26 cellular contexts compared by ENCODE assay signal in genomic region chr16:85216522-85217375, GRCh38.
A peak's percentile ranks its signal among the peaks of the same experiment; 100 is the strongest.
DNase-seq lines count a peak whose midpoint lies in the region; ATAC-seq and TF ChIP-seq lines count a peak whose summit lies in the region.
"Had no signal": no experiment of that assay in that cellular context is flagged by ENCODE, and none has a peak within 500 bp of the region (broad histone marks: within the 10 kb centered on the region; RNA-seq: fewer than 3 reads in every experiment).

No MANE protein-coding gene starts in this region.

- H3K27me3 ChIP-seq in right atrium auricular region = no peaks in the 10 kb centered on the region
- H3K27me3 ChIP-seq in endodermal cell (ENCODE audit: control insufficient read depth, insufficient read depth, low read length, poor library complexity, severe bottlenecking) = no peaks in the 10 kb centered on the region
- H3K27me3 ChIP-seq: thyroid gland had no signal

- H3K27me3 Mint-ChIP-seq in endodermal cell (ENCODE audit: insufficient read depth) = no peaks in the 10 kb centered on the region
- H3K27me3 Mint-ChIP-seq in activated T-helper 1 cell treated with anti-CD3 and anti-CD28 coated beads, Interleukin-12 subunit alpha, Interleukin-12 subunit beta, Interleukin-2, Interleukin-4 antibody, amounts not matched to agents 30 ng/mL and 10 ng/mL and 1 ng/mL, durations not matched to agents 14 hours and 24 hours and 36 hours (ENCODE audit: insufficient read depth) = no peaks in the 10 kb centered on the region

- peaks cover 12% of the 10 kb centered on the region for H3K4me1 Mint-ChIP-seq in endodermal cell
- peaks cover 10% of the 10 kb centered on the region for H3K4me1 Mint-ChIP-seq in stimulated activated effector memory CD8-positive, alpha-beta T cell treated with anti-CD3 and anti-CD28 coated beads, Interleukin-12 subunit alpha, Interleukin-12 subunit beta, amount 100 ng/mL, for 72 hours
- H3K4me1 Mint-ChIP-seq in activated T-helper 1 cell treated with anti-CD3 and anti-CD28 coated beads, Interleukin-12 subunit alpha, Interleukin-12 subunit beta, Interleukin-2, Interleukin-4 antibody, amounts not matched to agents 30 ng/mL and 10 ng/mL and 1 ng/mL, durations not matched to agents 14 hours and 24 hours and 36 hours (ENCODE audit: low read depth) = no peaks in the 10 kb centered on the region
- H3K4me1 Mint-ChIP-seq: CD8-positive, alpha-beta memory T cell had no signal

- ATAC-seq in Right ventricle myocardium inferior (no peak), HG03469 (IDR thresholded peaks at IDR 0.05; ENCODE audit: unreplicated experiment) (no peak)
- ATAC-seq in stimulated activated effector memory CD8-positive, alpha-beta T cell treated with anti-CD3 and anti-CD28 coated beads, Interleukin-12 subunit alpha, Interleukin-12 subunit beta, amount 100 ng/mL, for 72 hours = peak; percentile 51
- ATAC-seq: left lobe of liver, T-helper 17 cell had no signal

- H3K9me3 ChIP-seq in right atrium auricular region (no peaks in the 10 kb centered on the region), endodermal cell (ENCODE audit: control insufficient read depth, low read length) (no peaks in the 10 kb centered on the region)
- H3K9me3 ChIP-seq: thyroid gland had no signal

- no peak for TF ChIP-seq CTCF in right atrium auricular region (IDR thresholded peaks at IDR 0.05)
- no peak for TF ChIP-seq CTCF in endodermal cell (conservative IDR thresholded peaks at IDR 0.05)

- WGBS in endodermal cell (ENCODE audit: insufficient coverage in 1 of 2, insufficient read length in 1 of 2), 2 experiments = 89 to 90% methylated on average over 10 to 19 of the region's 19 CpGs

- peak; percentile 11 for DNase-seq in Right ventricle myocardium inferior (ENCODE audit: missing footprints)
- no peak for DNase-seq in right atrium auricular region (ENCODE audit: low spot score)
- peak; percentile 35 for DNase-seq in NCI-H69 (lab: John Stamatoyannopoulos, UW)
- DNase-seq in endodermal cell = no peak
- no peak for DNase-seq in stimulated activated effector memory CD8-positive, alpha-beta T cell treated with anti-CD3 and anti-CD28 coated beads, Interleukin-12 subunit alpha, Interleukin-12 subunit beta, amount 100 ng/mL, for 72 hours (ENCODE audit: low spot score in 2 of 2)
- no peak for DNase-seq in activated T-helper 1 cell treated with anti-CD3 and anti-CD28 coated beads, Interleukin-12 subunit alpha, Interleukin-12 subunit beta, Interleukin-2, Interleukin-4 antibody, amounts not matched to agents 30 ng/mL and 10 ng/mL and 1 ng/mL, durations not matched to agents 14 hours and 24 hours and 36 hours (ENCODE audit: low spot score)
- DNase-seq: activated T-cell treated with anti-CD3 and anti-CD28 coated beads, Interleukin-2, amount 50 U/mL, for 4 hours; CD8-positive, alpha-beta memory T cell; DMS79; effector CD4-positive, alpha-beta T cell; erythroblast; foreskin fibroblast; Kasumi-1; mesendoderm; NCI-H1092; NCI-H2029; NCI-H446 treated with DMSO at 0.1 percent for 48 hours; stimulated activated CD4-positive, alpha-beta T cell treated with anti-CD3 and anti-CD28 coated beads, Interleukin-1b, Interleukin-23, amount 100 ng/mL, for 48 hours; stimulated activated naive CD4-positive, alpha-beta T cell; T-helper 17 cell; thyroid gland had no signal

- no peak overlapping the region for H3K4me3 Mint-ChIP-seq in endodermal cell
- no peak overlapping the region for H3K4me3 Mint-ChIP-seq in stimulated activated effector memory CD8-positive, alpha-beta T cell treated with anti-CD3 and anti-CD28 coated beads, Interleukin-12 subunit alpha, Interleukin-12 subunit beta, amount 100 ng/mL, for 72 hours
- H3K4me3 Mint-ChIP-seq in activated T-helper 1 cell treated with anti-CD3 and anti-CD28 coated beads, Interleukin-12 subunit alpha, Interleukin-12 subunit beta, Interleukin-2, Interleukin-4 antibody, amounts not matched to agents 30 ng/mL and 10 ng/mL and 1 ng/mL, durations not matched to agents 14 hours and 24 hours and 36 hours = no peak overlapping the region
- H3K4me3 Mint-ChIP-seq: activated T-cell treated with anti-CD3 and anti-CD28 coated beads, Interleukin-2, amount 50 U/mL, for 4 hours; CD8-positive, alpha-beta memory T cell; natural killer cell treated with Interleukin-12 subunit alpha and Interleukin-12 subunit beta and Interleukin-15 and Interleukin-18, amount 100 ng/mL, for 72 hours; T-helper 17 cell had no signal

- H3K27ac ChIP-seq in right atrium auricular region (no peak overlapping the region), endodermal cell (ENCODE audit: low read depth, low read length) (no peak overlapping the region)
- H3K27ac ChIP-seq: thyroid gland had no signal

- H3K4me1 ChIP-seq in right atrium auricular region (peaks cover 0 to 26% of the 10 kb centered on the region in 2 donors), endodermal cell (ENCODE audit: control insufficient read depth, insufficient read depth, low read length) (peaks cover 2% of the 10 kb centered on the region)

- H3K36me3 Mint-ChIP-seq in endodermal cell (ENCODE audit: low read depth) = no peaks in the 10 kb centered on the region
- no peaks in the 10 kb centered on the region for H3K36me3 Mint-ChIP-seq in stimulated activated effector memory CD8-positive, alpha-beta T cell treated with anti-CD3 and anti-CD28 coated beads, Interleukin-12 subunit alpha, Interleukin-12 subunit beta, amount 100 ng/mL, for 72 hours
- no peaks in the 10 kb centered on the region for H3K36me3 Mint-ChIP-seq in activated T-helper 1 cell treated with anti-CD3 and anti-CD28 coated beads, Interleukin-12 subunit alpha, Interleukin-12 subunit beta, Interleukin-2, Interleukin-4 antibody, amounts not matched to agents 30 ng/mL and 10 ng/mL and 1 ng/mL, durations not matched to agents 14 hours and 24 hours and 36 hours (ENCODE audit: low read depth)
- H3K36me3 Mint-ChIP-seq: activated naive CD4-positive, alpha-beta T cell treated with anti-CD3 and anti-CD28 coated beads, Interleukin-2, amount 50 U/mL, for 72 hours; CD8-positive, alpha-beta memory T cell; natural killer cell treated with Interleukin-12 subunit alpha and Interleukin-12 subunit beta and Interleukin-15 and Interleukin-18, amount 100 ng/mL, for 72 hours had no signal

- no peak overlapping the region for H3K4me3 ChIP-seq in right atrium auricular region
- H3K4me3 ChIP-seq in endodermal cell (ENCODE audit: low read length) = no peak overlapping the region
- H3K4me3 ChIP-seq: thyroid gland had no signal

- no peak overlapping the region for H3K9ac ChIP-seq in endodermal cell (ENCODE audit: extremely low read depth, low read length, poor library complexity, severe bottlenecking)

- no peaks in the 10 kb centered on the region for H3K9me3 Mint-ChIP-seq in endodermal cell
- H3K9me3 Mint-ChIP-seq in stimulated activated effector memory CD8-positive, alpha-beta T cell treated with anti-CD3 and anti-CD28 coated beads, Interleukin-12 subunit alpha, Interleukin-12 subunit beta, amount 100 ng/mL, for 72 hours = no peaks in the 10 kb centered on the region
- H3K9me3 Mint-ChIP-seq in activated T-helper 1 cell treated with anti-CD3 and anti-CD28 coated beads, Interleukin-12 subunit alpha, Interleukin-12 subunit beta, Interleukin-2, Interleukin-4 antibody, amounts not matched to agents 30 ng/mL and 10 ng/mL and 1 ng/mL, durations not matched to agents 14 hours and 24 hours and 36 hours = no peaks in the 10 kb centered on the region
- H3K9me3 Mint-ChIP-seq: activated naive CD4-positive, alpha-beta T cell treated with anti-CD3 and anti-CD28 coated beads, Interleukin-2, amount 50 U/mL, for 72 hours; activated T-cell treated with anti-CD3 and anti-CD28 coated beads, Interleukin-2, amount 50 U/mL, for 4 hours; CD8-positive, alpha-beta memory T cell; natural killer cell treated with Interleukin-12 subunit alpha and Interleukin-12 subunit beta and Interleukin-15 and Interleukin-18, amount 100 ng/mL, for 72 hours had no signal

- intact Hi-C loops in Right ventricle myocardium inferior (cut with DNase I) = no loop called here
- intact Hi-C loops in activated T-helper 1 cell treated with anti-CD3 and anti-CD28 coated beads, Interleukin-12 subunit alpha, Interleukin-12 subunit beta, Interleukin-2, Interleukin-4 antibody, amounts not matched to agents 30 ng/mL and 10 ng/mL and 1 ng/mL, durations not matched to agents 14 hours and 24 hours and 36 hours (cut with micrococcal nuclease) = no loop called here

- H3K36me3 ChIP-seq in right atrium auricular region = no peaks in the 10 kb centered on the region
- H3K36me3 ChIP-seq in endodermal cell (ENCODE audit: control insufficient read depth, insufficient read depth, low read length) = no peaks in the 10 kb centered on the region
- H3K36me3 ChIP-seq: thyroid gland had no signal

- peak overlapping the region; percentile 82 for H3K27ac Mint-ChIP-seq in endodermal cell
- H3K27ac Mint-ChIP-seq in stimulated activated effector memory CD8-positive, alpha-beta T cell treated with anti-CD3 and anti-CD28 coated beads, Interleukin-12 subunit alpha, Interleukin-12 subunit beta, amount 100 ng/mL, for 72 hours = no peak overlapping the region
- no peak overlapping the region for H3K27ac Mint-ChIP-seq in activated T-helper 1 cell treated with anti-CD3 and anti-CD28 coated beads, Interleukin-12 subunit alpha, Interleukin-12 subunit beta, Interleukin-2, Interleukin-4 antibody, amounts not matched to agents 30 ng/mL and 10 ng/mL and 1 ng/mL, durations not matched to agents 14 hours and 24 hours and 36 hours
- H3K27ac Mint-ChIP-seq: natural killer cell treated with Interleukin-12 subunit alpha and Interleukin-12 subunit beta and Interleukin-15 and Interleukin-18, amount 100 ng/mL, for 72 hours; progenitor cell of endocrine pancreas; T-helper 17 cell had no signal

Comparison
In these comparisons a context has a peak if more than half of its experiments do, and no peak if none do; other contexts are left out.
1. DNase-seq: peak in Right ventricle myocardium inferior (single experiment) and NCI-H69 (single experiment); none in right atrium auricular region (single experiment), endodermal cell (single experiment), stimulated activated effector memory CD8-positive, alpha-beta T cell treated with anti-CD3 and anti-CD28 coated beads, Interleukin-12 subunit alpha, Interleukin-12 subunit beta, amount 100 ng/mL, for 72 hours (0 of 2) and activated T-helper 1 cell treated with anti-CD3 and anti-CD28 coated beads, Interleukin-12 subunit alpha, Interleukin-12 subunit beta, Interleukin-2, Interleukin-4 antibody, amounts not matched to agents 30 ng/mL and 10 ng/mL and 1 ng/mL, durations not matched to agents 14 hours and 24 hours and 36 hours (single experiment).